Comparison of ENCODE assay signal across 8 cellular contexts in genomic region chr10:126904807-126905686, GRCh38. TPM values are rescaled to one million over a fixed set of nuclear protein-coding genes. Genes with fewer than 3 reads are reported as not detected.
DNase-seq lines count a peak whose midpoint lies in the region; ATAC-seq lines count a peak whose summit lies in the region.

Gene DOCK1 (plus strand): TSS chr10:126905428. CDS start chr10:126905518, 90 bp downstream.

- DNase-seq in Caki2 (ENCODE audit: low read depth) (peak; percentile 66), LoVo (ENCODE audit: low spot score) (peak; percentile 79), T47D (ENCODE audit: low read depth in 1 of 2, low spot score in 1 of 2) (peak; percentile 73 to 76), hypothalamus (lab: John Stamatoyannopoulos, UW) (peak in 30 of 51 donors; percentile 11 to 69 (median 36)), renal cortical epithelial cell (ENCODE audit: low read depth) (no peak), NCI-H1092 treated with DMSO at 0.1 percent for 48 hours (lab: John Stamatoyannopoulos, UW) (no peak)

- ATAC-seq in GM21367 (IDR thresholded peaks at IDR 0.05; ENCODE audit: unreplicated experiment) (no peak), GM18511 (IDR thresholded peaks at IDR 0.05; ENCODE audit: unreplicated experiment) (no peak)

- in situ Hi-C loops in Caki2 (cut with HindIII; ENCODE audit: low pct_unique_long_range_greater_than_20kb, low sequenced_read_pairs) (no loop called here), T47D (cut with HindIII; ENCODE audit: low pct_unique_long_range_greater_than_20kb, low sequenced_read_pairs) (no loop called here)

RNA-seq across cellular contexts. Expression of gene DOCK1, which starts in this region (rescaled TPM):
- total RNA-seq in Caki2 (2014; rRNA removed; shearing (Covaris generic); ENCODE audit: low replicate concordance): 14.6 and 17.1 TPM in 2 replicates
- total RNA-seq in renal cortical epithelial cell: 68.1 and 108 TPM in 2 replicates

Comparison
In these comparisons a context has a peak if more than half of its experiments do, and no peak if none do; other contexts are left out.
1. DNase-seq: peak in Caki2 (single experiment), LoVo (single experiment), T47D (2 of 2) and hypothalamus (30 of 51); none in renal cortical epithelial cell (single experiment) and NCI-H1092 treated with DMSO at 0.1 percent for 48 hours (single experiment).